ENCODE assay signal across 13 cellular contexts in the genomic region with DNA sequence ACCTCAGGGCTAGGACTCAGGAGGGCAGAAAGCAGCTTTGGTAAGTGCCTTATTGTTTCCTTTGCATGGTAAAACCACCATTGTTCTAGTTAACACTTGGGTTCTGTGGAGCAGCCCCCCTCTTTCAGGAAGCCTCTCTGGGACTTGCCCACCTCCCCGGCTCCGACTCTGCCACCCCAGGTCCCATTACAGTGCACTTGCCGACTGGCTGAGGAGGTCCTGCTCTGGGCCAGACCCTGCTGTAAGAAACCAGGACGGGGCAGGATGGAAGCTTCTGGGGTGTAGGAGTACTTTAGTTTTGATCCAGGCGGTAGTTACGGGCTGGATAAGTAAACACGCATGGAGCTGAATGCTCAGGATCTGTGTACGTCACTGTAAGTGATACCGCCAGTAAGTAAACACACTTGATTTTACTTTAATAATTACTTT. TPM values are rescaled to one million over a fixed set of nuclear protein-coding genes. Genes with fewer than 3 reads are reported as not detected.
DNase-seq lines count a peak whose midpoint lies in the region; ATAC-seq and TF ChIP-seq lines count a peak whose summit lies in the region.
"Had no signal": no experiment of that assay in that cellular context is flagged by ENCODE, and none has a peak within 500 bp of the region (broad histone marks: within the 10 kb centered on the region; RNA-seq: fewer than 3 reads in every experiment).

No MANE protein-coding gene starts in this region.

- H4K91ac ChIP-seq in trophoblast cell (ENCODE audit: low read depth, low read length), result peak overlapping the region; percentile 48

- no peak overlapping the region for H4K12ac ChIP-seq in trophoblast cell (ENCODE audit: low read depth, low read length)

- H3K4me3 Mint-ChIP-seq in CD14-positive monocyte (no peak overlapping the region), natural killer cell (no peak overlapping the region)

- H3K36me3 ChIP-seq in RWPE2 (ENCODE audit: low read depth), result no peaks in the 10 kb centered on the region
- peaks cover 44% of the 10 kb centered on the region for H3K36me3 ChIP-seq in left ventricle myocardium inferior
- peaks cover 12 to 21% of the 10 kb centered on the region in 2 experiments for H3K36me3 ChIP-seq in trophoblast cell (ENCODE audit: control insufficient read depth in 1 of 2, insufficient read depth in 2 of 2, low read length in 2 of 2)

- DNase-seq in CD14-positive monocyte (ENCODE audit: low spot score) (peak; percentile 31), RWPE2 (ENCODE audit: low spot score) (peak; percentile 45), left ventricle myocardium inferior (peak; percentile 14), trophoblast cell (no peak), natural killer cell (no peak), activated T-cell treated with anti-CD3 and anti-CD28 coated beads for 4 hours (no peak), activated gamma-delta T cell (lab: John Stamatoyannopoulos, UW) (no peak)
- DNase-seq: SIG-M5; stimulated activated CD4-positive, alpha-beta T cell treated with anti-CD3 and anti-CD28 coated beads, Interleukin-12 subunit alpha, Interleukin-12 subunit beta, amount 100 ng/mL, for 4 hours; stimulated activated CD8-positive, alpha-beta memory T cell treated with anti-CD3 and anti-CD28 coated beads, Interleukin-4, amount 100 ng/mL, for 48 hours had no signal

- no peak overlapping the region for H2AFZ ChIP-seq in trophoblast cell (ENCODE audit: insufficient read depth, low read length, poor library complexity)

- no peak overlapping the region for H3K4me2 ChIP-seq in trophoblast cell (ENCODE audit: low read length)

- H2BK5ac ChIP-seq in trophoblast cell (ENCODE audit: low read depth, low read length, poor library complexity), result peak overlapping the region; percentile 14

- H3K27me3 Mint-ChIP-seq in CD14-positive monocyte (ENCODE audit: low read depth in 3 of 3) (peaks cover 0 to 1% (median 1%) of the 10 kb centered on the region in 3 donors), natural killer cell (ENCODE audit: low read depth in 2 of 2) (no peaks in the 10 kb centered on the region)

- no CpG with 5 or more reads among the region's 9 CpGs for WGBS in trophoblast cell (ENCODE audit: extremely low coverage, insufficient coverage, insufficient read length)

- peaks cover 0 to 2% (median 0%) of the 10 kb centered on the region in 7 donors for H3K9me3 Mint-ChIP-seq in CD14-positive monocyte
- no peaks in the 10 kb centered on the region for H3K9me3 Mint-ChIP-seq in natural killer cell

- peak overlapping the region; percentile 16 for H3K18ac ChIP-seq in trophoblast cell (ENCODE audit: low read length)

- peak overlapping the region; percentile 14 for H4K8ac ChIP-seq in trophoblast cell (ENCODE audit: low read depth, low read length)

- H3K23ac ChIP-seq in trophoblast cell (ENCODE audit: low read length), result no peak overlapping the region

- H3K27me3 ChIP-seq in RWPE2 (ENCODE audit: insufficient read depth, poor library complexity, severe bottlenecking) (no peaks in the 10 kb centered on the region), left ventricle myocardium inferior (ENCODE audit: low read depth) (no peaks in the 10 kb centered on the region), trophoblast cell (ENCODE audit: insufficient read depth, low read length) (no peaks in the 10 kb centered on the region)

- no peak for ATAC-seq in RWPE2 (ENCODE audit: low read depth)
- ATAC-seq in natural killer cell, result no peak
- ATAC-seq in HG03280 (IDR thresholded peaks at IDR 0.05; ENCODE audit: unreplicated experiment), result no peak

- intact Hi-C loops in CD14-positive monocyte (cut with micrococcal nuclease), result no loop called here
- intact Hi-C loops in left ventricle myocardium inferior (cut with micrococcal nuclease), result no loop called here
- intact Hi-C loops in natural killer cell (cut with micrococcal nuclease), result no loop called here

- H3K27ac Mint-ChIP-seq in CD14-positive monocyte (peak overlapping the region in 2 of 7 donors; percentile 3 to 42), natural killer cell (no peak overlapping the region)

- TF ChIP-seq CTCF in CD14-positive monocyte (IDR thresholded peaks at IDR 0.05) (no peak), RWPE2 (IDR thresholded peaks at IDR 0.05; ENCODE audit: poor library complexity, severe bottlenecking) (no peak), left ventricle myocardium inferior (IDR thresholded peaks at IDR 0.05; ENCODE audit: borderline replicate concordance) (no peak), natural killer cell (IDR thresholded peaks at IDR 0.05) (no peak)

- no peak overlapping the region for H3K4ac ChIP-seq in trophoblast cell (ENCODE audit: low read depth, low read length)

- no peaks in the 10 kb centered on the region for H3K79me2 ChIP-seq in trophoblast cell (ENCODE audit: control insufficient read depth, insufficient read depth, low read length, poor library complexity)

- H3K4me3 ChIP-seq in RWPE2 (ENCODE audit: severe bottlenecking) (no peak overlapping the region), left ventricle myocardium inferior (peak overlapping the region; percentile 22), trophoblast cell (ENCODE audit: low read depth, low read length) (no peak overlapping the region)

- H3K9ac ChIP-seq in trophoblast cell (ENCODE audit: low read length), result no peak overlapping the region

- peak overlapping the region; percentile 55 for H2BK12ac ChIP-seq in trophoblast cell (ENCODE audit: low read length)

- peaks cover 86 to 91% of the 10 kb centered on the region in 2 donors for H3K36me3 Mint-ChIP-seq in CD14-positive monocyte
- H3K36me3 Mint-ChIP-seq in natural killer cell, result peaks cover 4% of the 10 kb centered on the region

- H3K9me3 ChIP-seq in RWPE2 (ENCODE audit: severe bottlenecking) (no peaks in the 10 kb centered on the region), left ventricle myocardium inferior (replicated peaks) (no peaks in the 10 kb centered on the region), trophoblast cell (ENCODE audit: insufficient read depth, low read depth, low read length) (no peaks in the 10 kb centered on the region)

- H3K4me1 Mint-ChIP-seq in CD14-positive monocyte (no peaks in the 10 kb centered on the region), natural killer cell (no peaks in the 10 kb centered on the region)

- H3K27ac ChIP-seq in RWPE2 (ENCODE audit: poor library complexity, severe bottlenecking) (no peak overlapping the region), left ventricle myocardium inferior (replicated peaks) (peak overlapping the region; percentile 95), trophoblast cell (ENCODE audit: low read depth, low read length) (no peak overlapping the region)

- no peak overlapping the region for H2BK120ac ChIP-seq in trophoblast cell (ENCODE audit: insufficient read depth, low read length, poor library complexity)

- no peak overlapping the region for H2AK5ac ChIP-seq in trophoblast cell (ENCODE audit: low read length)

- H3K4me1 ChIP-seq in RWPE2 (ENCODE audit: insufficient read depth, poor library complexity, severe bottlenecking), result no peaks in the 10 kb centered on the region
- H3K4me1 ChIP-seq in left ventricle myocardium inferior, result peaks cover 77% of the 10 kb centered on the region
- peaks cover 26 to 28% of the 10 kb centered on the region in 2 experiments for H3K4me1 ChIP-seq in trophoblast cell (ENCODE audit: control insufficient read depth in 1 of 2, insufficient read depth in 2 of 2, low read length in 2 of 2)

- H3K14ac ChIP-seq in trophoblast cell (ENCODE audit: low read length), result peak overlapping the region; percentile 49

- peaks cover 21% of the 10 kb centered on the region for H3K79me1 ChIP-seq in trophoblast cell (ENCODE audit: low read length)

RNA-seq across cellular contexts. Expression of a gene that starts 25.4 kb away (rescaled TPM):
- polyA plus RNA-seq in CD14-positive monocyte, result 10 to 100 TPM; 45.4 to 48.9 TPM
- total RNA-seq in left ventricle myocardium inferior (16.6 TPM), natural killer cell (10 to 100 TPM; 17.4 to 25.7 (median 22.8) TPM)
- 17.5 and 18.2 TPM in 2 replicates for polyA plus RNA-seq in trophoblast cell (2013)

RNA-seq across cellular contexts. Expression of a gene that starts 41.4 kb away (rescaled TPM):
- polyA plus RNA-seq in CD14-positive monocyte, result not detected
- total RNA-seq in left ventricle myocardium inferior (0.58 TPM), natural killer cell (under 1 TPM; 0.02 to 0.10 (median 0.05) TPM)
- 0.14 and 0.17 TPM in 2 replicates for polyA plus RNA-seq in trophoblast cell (2013)
- total RNA-seq: LHCN-M2, myocyte had no signal

Comparison
In these comparisons a context has a peak if more than half of its experiments do, and no peak if none do; other contexts are left out.
1. DNase-seq: peak in CD14-positive monocyte (single experiment), RWPE2 (single experiment) and left ventricle myocardium inferior (single experiment); none in trophoblast cell (0 of 2), natural killer cell (single experiment), activated T-cell treated with anti-CD3 and anti-CD28 coated beads for 4 hours (single experiment) and activated gamma-delta T cell (single experiment).